Comparison of ENCODE assay signal across 8 cellular contexts in genomic region chr12:8860165-8860961, GRCh38. TPM values are rescaled to one million over a fixed set of nuclear protein-coding genes. Genes with fewer than 3 reads are reported as not detected.
DNase-seq lines count a peak whose midpoint lies in the region; ATAC-seq and TF ChIP-seq lines count a peak whose summit lies in the region.

No MANE protein-coding gene starts in this region.

- no peak for TF ChIP-seq POLR2A in adrenal gland (IDR thresholded peaks at IDR 0.05)

- no peak overlapping the region for H3K27ac ChIP-seq in 22Rv1
- no peak overlapping the region for H3K27ac ChIP-seq in adrenal gland
- H3K27ac ChIP-seq in right atrium auricular region = no peak overlapping the region

- H3K9me3 ChIP-seq in adrenal gland (replicated peaks in 1 of 3) (no peaks in the 10 kb centered on the region), right atrium auricular region (no peaks in the 10 kb centered on the region)

- no peaks in the 10 kb centered on the region for H3K27me3 ChIP-seq in adrenal gland
- H3K27me3 ChIP-seq in right atrium auricular region = no peaks in the 10 kb centered on the region

- WGBS in adrenal gland, 4 donors = 66 to 80% (median 73%) methylated on average over 10 of the region's 10 CpGs

- TF ChIP-seq CTCF in 22Rv1 (IDR thresholded peaks at IDR 0.05) = peak; percentile 83
- peak; percentile 72 for TF ChIP-seq CTCF in GM10266 (IDR thresholded peaks at IDR 0.05; ENCODE audit: control insufficient read depth, insufficient read depth, low read depth, missing control alignments)
- peak; percentile 38 to 70 (median 60) for TF ChIP-seq CTCF in adrenal gland (IDR thresholded peaks at IDR 0.05)
- TF ChIP-seq CTCF in right atrium auricular region (IDR thresholded peaks at IDR 0.05) = peak; percentile 45 to 68
- peak; percentile 81 for TF ChIP-seq CTCF in retinal pigment epithelial cell (conservative IDR thresholded peaks at IDR 0.05; ENCODE audit: low read depth, low read length)

- no peaks in the 10 kb centered on the region for H3K36me3 ChIP-seq in adrenal gland (replicated peaks in 1 of 2)
- no peaks in the 10 kb centered on the region for H3K36me3 ChIP-seq in right atrium auricular region

- DNase-seq in GM10266 (ENCODE audit: extremely low spot score) (peak; percentile 42), NOMO-1 treated with DMSO at 0.1 percent for 48 hours (lab: John Stamatoyannopoulos, UW; ENCODE audit: unreplicated experiment) (peak; percentile 58), adrenal gland (peak; percentile 34 to 70 (median 50)), right atrium auricular region (ENCODE audit: low spot score) (no peak), retinal pigment epithelial cell (ENCODE audit: low read depth) (peak; percentile 11), GM19238 (ENCODE audit: insufficient read length, low spot score) (no peak)

- intact Hi-C loops in adrenal gland (cut with DNase I) = no loop called here

- no peak for ATAC-seq in GM18498 (IDR thresholded peaks at IDR 0.05; ENCODE audit: unreplicated experiment)

- H3K4me1 ChIP-seq in adrenal gland (replicated peaks in 1 of 2) (no peaks in the 10 kb centered on the region), right atrium auricular region (no peaks in the 10 kb centered on the region)

- H3K4me3 ChIP-seq in adrenal gland (no peak overlapping the region), right atrium auricular region (no peak overlapping the region), retinal pigment epithelial cell (ENCODE audit: low read length) (no peak overlapping the region)

RNA-seq across cellular contexts. Expression of gene A2ML1, which starts 37.9 kb away (rescaled TPM):
- total RNA-seq in adrenal gland = under 1 TPM in 1 of 8 donors, not detected in 7; 0.15 TPM
- polyA plus RNA-seq in adrenal gland = under 1 TPM in 2 of 3 donors, not detected in 1; 0.08 to 0.13 TPM
- under 1 TPM in 1 of 2 donors, not detected in 1; 0.15 TPM for total RNA-seq in right atrium auricular region

RNA-seq across cellular contexts. Expression of gene PHC1, which starts 53.9 kb away (rescaled TPM):
- total RNA-seq in adrenal gland = 10 to 100 TPM; 10.9 to 47.7 (median 26.5) TPM
- 10 to 100 TPM; 14.8 to 68.3 (median 43.1) TPM for polyA plus RNA-seq in adrenal gland
- total RNA-seq in right atrium auricular region = 10 to 100 TPM; 22.7 to 58.4 TPM

Comparison
In these comparisons a context has a peak if more than half of its experiments do, and no peak if none do; other contexts are left out.
1. DNase-seq: peak in GM10266 (single experiment), NOMO-1 treated with DMSO at 0.1 percent for 48 hours (single experiment), adrenal gland (7 of 7) and retinal pigment epithelial cell (single experiment); none in right atrium auricular region (single experiment) and GM19238 (single experiment).
2. Peak in every context shown above with its lines, with median percentiles within 50 percentile points of each other: CTCF ChIP-seq.